In genomic region chr7:1920266-1920681, GRCh38 we compare ENCODE assay signal across 8 cellular contexts.
DNase-seq lines count a peak whose midpoint lies in the region; ATAC-seq and TF ChIP-seq lines count a peak whose summit lies in the region.

No MANE protein-coding gene starts in this region.

- H3K9me3 ChIP-seq in DOHH2 (ENCODE audit: control insufficient read depth, insufficient read depth, low read length) (no peaks in the 10 kb centered on the region), lower lobe of right lung (no peaks in the 10 kb centered on the region)

- H3K79me2 ChIP-seq in DOHH2 (ENCODE audit: control insufficient read depth, low read length) = peaks cover 2% of the 10 kb centered on the region

- H3K4me1 ChIP-seq in DOHH2 (ENCODE audit: control insufficient read depth, low read length) = peaks cover 31% of the 10 kb centered on the region
- H3K4me1 ChIP-seq in lower lobe of right lung = peaks cover 31% of the 10 kb centered on the region

- peak; percentile 73 for DNase-seq in activated CD8-positive, alpha-beta memory T cell treated with anti-CD3 and anti-CD28 coated beads for 24 hours
- peak; percentile 56 for DNase-seq in lower lobe of right lung
- no peak for DNase-seq in COLO829 (ENCODE audit: low spot score)
- DNase-seq in cortex of kidney (lab: John Stamatoyannopoulos, UW) = no peak

- H3K27ac ChIP-seq in DOHH2 (ENCODE audit: low read depth, low read length) (no peak overlapping the region), lower lobe of right lung (no peak overlapping the region)

- H4K20me1 ChIP-seq in DOHH2 (ENCODE audit: control insufficient read depth, insufficient read depth, low read depth, low read length) = no peaks in the 10 kb centered on the region

- H3K36me3 ChIP-seq in DOHH2 (ENCODE audit: control insufficient read depth, low read length) = peaks cover 4% of the 10 kb centered on the region; the same call in 1 of the 2 replicates
- no peaks in the 10 kb centered on the region for H3K36me3 ChIP-seq in lower lobe of right lung

- intact Hi-C loops in lower lobe of right lung (cut with DNase I) = no loop called here

- no peaks in the 10 kb centered on the region for H3K27me3 ChIP-seq in DOHH2 (ENCODE audit: control insufficient read depth, low read length)
- H3K27me3 ChIP-seq in lower lobe of right lung (ENCODE audit: low read depth) = no peaks in the 10 kb centered on the region

- peak; percentile 71 for ATAC-seq in HG03066 (IDR thresholded peaks at IDR 0.05; ENCODE audit: low read depth, unreplicated experiment)
- ATAC-seq in lower lobe of right lung = peak; percentile 20 to 27
- no peak for ATAC-seq in GM19455 (IDR thresholded peaks at IDR 0.05; ENCODE audit: unreplicated experiment)
- ATAC-seq in GM19397 (IDR thresholded peaks at IDR 0.05; ENCODE audit: unreplicated experiment) = no peak

- no peaks in the 10 kb centered on the region for H3F3A ChIP-seq in DOHH2 (ENCODE audit: control insufficient read depth, insufficient read depth)

- peak overlapping the region; percentile 42 for H3K4me2 ChIP-seq in DOHH2 (ENCODE audit: low read length)

- peak; percentile 8 for TF ChIP-seq CTCF in DOHH2 (IDR thresholded peaks at IDR 0.05; ENCODE audit: low read depth, low read length, poor library complexity, severe bottlenecking)
- no peak for TF ChIP-seq CTCF in lower lobe of right lung (IDR thresholded peaks at IDR 0.05)

- no peaks in the 10 kb centered on the region for H3K9me2 ChIP-seq in DOHH2 (replicated peaks; ENCODE audit: control insufficient read depth, low read length)

- H3K4me3 ChIP-seq in DOHH2 (ENCODE audit: low read length) (peak overlapping the region; percentile 29), lower lobe of right lung (peak overlapping the region; percentile 33)

Comparison
In these comparisons a context has a peak if more than half of its experiments do, and no peak if none do; other contexts are left out.
1. ATAC-seq: peak in HG03066 (single experiment) and lower lobe of right lung (2 of 2); none in GM19455 (single experiment) and GM19397 (single experiment).
2. DNase-seq: peak in activated CD8-positive, alpha-beta memory T cell treated with anti-CD3 and anti-CD28 coated beads for 24 hours (single experiment) and lower lobe of right lung (single experiment); none in COLO829 (single experiment) and cortex of kidney (single experiment).